In the genomic region with DNA sequence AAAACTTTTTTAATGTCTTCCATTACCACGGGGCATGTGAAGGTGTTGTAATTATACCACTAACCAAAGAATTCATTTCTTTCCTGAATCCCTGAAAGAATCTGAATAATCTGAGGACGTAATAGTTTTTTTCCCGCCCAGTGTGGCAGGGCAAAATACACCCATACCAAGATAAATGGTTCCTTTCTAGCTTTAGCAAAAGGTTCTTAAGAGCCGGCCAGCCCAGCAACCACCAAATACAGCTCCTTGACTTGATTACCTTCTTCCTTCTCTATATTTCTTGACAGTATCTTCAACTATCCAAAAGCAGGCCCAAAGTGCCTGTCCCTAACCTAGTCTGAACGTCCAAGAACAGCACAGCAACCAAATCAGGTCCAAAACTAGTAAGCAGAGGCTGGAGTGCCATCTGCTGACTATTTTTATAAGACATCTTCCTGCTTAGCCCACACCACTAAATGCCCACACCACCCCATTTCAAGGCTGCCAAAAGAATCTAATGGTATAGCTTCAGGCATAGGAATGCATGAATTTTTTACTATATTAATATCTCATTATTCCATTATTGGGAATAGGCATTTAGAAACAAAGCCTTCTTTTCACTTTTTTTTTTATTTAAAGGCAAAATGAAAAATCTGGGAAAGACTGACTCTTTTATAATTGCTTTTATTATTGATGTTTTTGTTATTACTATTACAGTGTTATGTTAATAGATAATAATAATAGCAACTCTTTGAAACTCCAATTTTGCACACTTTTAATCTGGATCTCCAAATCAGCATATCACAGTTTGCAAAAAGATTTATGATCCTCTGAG, we compare ENCODE assay signal across 8 cellular contexts.
A peak's percentile ranks its signal among the peaks of the same experiment; 100 is the strongest.
DNase-seq lines count a peak whose midpoint lies in the region; ATAC-seq and TF ChIP-seq lines count a peak whose summit lies in the region.

No MANE protein-coding gene starts in this region.

- TF ChIP-seq CTCF in BJ (IDR thresholded peaks at IDR 0.05; ENCODE audit: insufficient read depth, low read depth, low read length) (peak; percentile 70), GM23338 (conservative IDR thresholded peaks at IDR 0.05; ENCODE audit: low read depth in 2 of 2) (peak; percentile 67 to 79), brain (conservative IDR thresholded peaks at IDR 0.05) (peak; percentile 85 to 91)

- H3K79me2 ChIP-seq in GM23338 (replicated peaks; ENCODE audit: insufficient read depth), result no peaks in the 10 kb centered on the region

- H3K9me2 ChIP-seq in GM23338 (ENCODE audit: insufficient read depth), result no peaks in the 10 kb centered on the region

- no peak overlapping the region for H3K4me3 ChIP-seq in BJ (ENCODE audit: low read depth, low read length)
- H3K4me3 ChIP-seq in GM23338, result no peak overlapping the region

- peaks cover 10% of the 10 kb centered on the region; the same call in 1 of the 2 replicates for H3K4me1 ChIP-seq in GM23338 (ENCODE audit: insufficient read depth)

- no peaks in the 10 kb centered on the region for H4K20me1 ChIP-seq in GM23338 (replicated peaks; ENCODE audit: insufficient read depth)

- H3K27ac Mint-ChIP-seq in GM23338 (no peak overlapping the region), brain (peak overlapping the region in 2 of 5 experiments; percentile 23 to 36)
- no peak overlapping the region for H3K27ac Mint-ChIP-seq in natural killer cell treated with Interleukin-12 subunit alpha and Interleukin-12 subunit beta and Interleukin-15 and Interleukin-18, amount 100 ng/mL, for 72 hours

- no peaks in the 10 kb centered on the region for H3K27me3 ChIP-seq in BJ (ENCODE audit: control insufficient read depth, insufficient read depth, low read length)
- H3K27me3 ChIP-seq in GM23338 (ENCODE audit: insufficient read depth), result no peaks in the 10 kb centered on the region

- H2AFZ ChIP-seq in GM23338, result no peak overlapping the region

- H3K4me3 Mint-ChIP-seq in GM23338 (no peak overlapping the region), brain (no peak overlapping the region)
- H3K4me3 Mint-ChIP-seq in natural killer cell treated with Interleukin-12 subunit alpha and Interleukin-12 subunit beta and Interleukin-15 and Interleukin-18, amount 100 ng/mL, for 72 hours, result no peak overlapping the region

- H3K36me3 Mint-ChIP-seq in GM23338 (ENCODE audit: low read depth) (no peaks in the 10 kb centered on the region), brain (no peaks in the 10 kb centered on the region)
- no peaks in the 10 kb centered on the region for H3K36me3 Mint-ChIP-seq in natural killer cell treated with Interleukin-12 subunit alpha and Interleukin-12 subunit beta and Interleukin-15 and Interleukin-18, amount 100 ng/mL, for 72 hours

- H3K27ac ChIP-seq in GM23338 (ENCODE audit: low read depth) (no peak overlapping the region), substantia nigra (ENCODE audit: low read depth, low read length, poor library complexity, severe bottlenecking) (no peak overlapping the region)

- DNase-seq in BJ (ENCODE audit: low read depth) (no peak), GM23338 (ENCODE audit: low spot score) (peak; percentile 75), NCI-H345 treated with DMSO at 0.1 percent for 48 hours (lab: John Stamatoyannopoulos, UW; ENCODE audit: unreplicated experiment) (peak; percentile 39), iPS-NIHi7 (ENCODE audit: extremely low spot score) (peak; percentile 73), substantia nigra (lab: John Stamatoyannopoulos, UW) (peak in 30 of 49 donors; percentile 0 to 47 (median 5)), NCI-H2081 (lab: John Stamatoyannopoulos, UW) (no peak)
- DNase-seq in natural killer cell treated with Interleukin-12 subunit alpha and Interleukin-12 subunit beta and Interleukin-15 and Interleukin-18, amount 100 ng/mL, for 72 hours (ENCODE audit: low spot score), result no peak

- POLR2A ChIA-PET in BJ (lab: Charles Lee), result interaction anchor here (0.5 to 1.0 kb wide), 4 partner anchors 603 to 1088 kb away, joined by 3 to 5 read pairs (median 3); a partner anchor contains a TSS

- H3K36me3 ChIP-seq in BJ (ENCODE audit: control insufficient read depth, insufficient read depth, low read length), result no peaks in the 10 kb centered on the region
- no peaks in the 10 kb centered on the region for H3K36me3 ChIP-seq in GM23338 (ENCODE audit: insufficient read depth)

- CTCF ChIA-PET in BJ (lab: Yijun Ruan, JAX), result interaction anchor here (0.6 to 5.0 kb wide), 20 partner anchors 9 to 1127 kb away, joined by 3 to 59 read pairs (median 4); a partner anchor contains a TSS

- ATAC-seq in GM23338, result peak; percentile 94
- no peak for ATAC-seq in natural killer cell treated with Interleukin-12 subunit alpha and Interleukin-12 subunit beta and Interleukin-15 and Interleukin-18, amount 100 ng/mL, for 72 hours

- H3F3A ChIP-seq in GM23338 (replicated peaks; ENCODE audit: low read depth), result no peaks in the 10 kb centered on the region

- H3K4me1 Mint-ChIP-seq in GM23338 (peaks cover 12% of the 10 kb centered on the region), brain (no peaks in the 10 kb centered on the region)
- no peaks in the 10 kb centered on the region for H3K4me1 Mint-ChIP-seq in natural killer cell treated with Interleukin-12 subunit alpha and Interleukin-12 subunit beta and Interleukin-15 and Interleukin-18, amount 100 ng/mL, for 72 hours (ENCODE audit: low read depth in 2 of 2)

- no peak overlapping the region for H3K4me2 ChIP-seq in GM23338

- H3K27me3 Mint-ChIP-seq in GM23338 (ENCODE audit: insufficient read depth, low read depth, poor library complexity), result peaks cover 2% of the 10 kb centered on the region
- peaks cover 63% of the 10 kb centered on the region for H3K27me3 Mint-ChIP-seq in brain
- H3K27me3 Mint-ChIP-seq in natural killer cell treated with Interleukin-12 subunit alpha and Interleukin-12 subunit beta and Interleukin-15 and Interleukin-18, amount 100 ng/mL, for 72 hours, result peaks cover 18 to 39% of the 10 kb centered on the region in 2 donors

- H3K9me3 Mint-ChIP-seq in GM23338, result no peaks in the 10 kb centered on the region
- no peaks in the 10 kb centered on the region for H3K9me3 Mint-ChIP-seq in brain
- no peaks in the 10 kb centered on the region for H3K9me3 Mint-ChIP-seq in natural killer cell treated with Interleukin-12 subunit alpha and Interleukin-12 subunit beta and Interleukin-15 and Interleukin-18, amount 100 ng/mL, for 72 hours

TF ChIP-seq in GM23338, 12 proteins besides CTCF, POLR2A, EP300 and RAD21:
- TF ChIP-seq NANOG (IDR thresholded peaks at IDR 0.05; ENCODE audit: borderline replicate concordance), result no peak
- no peak for TF ChIP-seq EZH2 (IDR thresholded peaks at IDR 0.05; ENCODE audit: low read depth, unreplicated experiment)
TF ChIP-seq in GM23338: peak in this region for 0.

Comparison
In these comparisons a context has a peak if more than half of its experiments do, and no peak if none do; other contexts are left out.
1. DNase-seq: peak in GM23338 (single experiment), NCI-H345 treated with DMSO at 0.1 percent for 48 hours (single experiment), iPS-NIHi7 (single experiment) and substantia nigra (30 of 49); none in BJ (single experiment), natural killer cell treated with Interleukin-12 subunit alpha and Interleukin-12 subunit beta and Interleukin-15 and Interleukin-18, amount 100 ng/mL, for 72 hours (single experiment) and NCI-H2081 (0 of 2).
2. Peak in every context shown above with its lines, with median percentiles within 50 percentile points of each other: CTCF ChIP-seq.